12 cellular contexts compared by ENCODE assay signal in the genomic region with DNA sequence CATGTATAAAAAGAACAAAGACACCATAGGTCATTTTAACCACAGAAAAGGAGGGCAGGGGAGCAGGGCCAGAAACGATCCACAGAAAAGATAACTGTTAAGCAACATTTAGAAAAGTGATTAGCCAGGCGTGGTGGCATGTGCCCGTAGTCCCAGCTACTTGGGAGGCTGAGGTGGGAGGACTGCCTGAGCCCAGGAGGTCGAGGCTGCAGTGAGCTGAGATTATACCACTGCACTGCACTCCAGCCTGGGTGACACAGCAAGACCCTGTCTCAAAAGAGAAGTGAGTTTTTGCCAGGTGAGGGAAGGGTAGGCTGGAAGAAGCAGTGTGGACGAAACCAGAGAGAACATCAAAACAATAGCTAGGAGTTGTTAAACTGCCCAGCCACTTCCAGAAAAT.
"Had no signal": no experiment of that assay in that cellular context is flagged by ENCODE, and none has a peak within 500 bp of the region (broad histone marks: within the 10 kb centered on the region; RNA-seq: fewer than 3 reads in every experiment).

No MANE protein-coding gene starts in this region.

- H3K27me3 Mint-ChIP-seq: activated naive CD8-positive, alpha-beta T cell treated with anti-CD3 and anti-CD28 coated beads for 36 hours had no signal

- H3K27ac ChIP-seq: esophagus muscularis mucosa, stomach, thoracic aorta had no signal

- H3K27me3 ChIP-seq: esophagus muscularis mucosa, stomach had no signal

- H3K4me3 ChIP-seq: esophagus muscularis mucosa, lung, stomach, thoracic aorta had no signal

- H3K4me3 Mint-ChIP-seq: immature natural killer cell had no signal

- DNase-seq: activated effector memory CD4-positive, alpha-beta T cell treated with anti-CD3 and anti-CD28 coated beads, Interleukin-2, amount 50 U/mL, for 16 hours; activated naive CD8-positive, alpha-beta T cell treated with anti-CD3 and anti-CD28 coated beads for 36 hours; glutamatergic neuron; immature natural killer cell; midbrain; stimulated activated CD4-positive, alpha-beta T cell treated with anti-CD3 and anti-CD28 coated beads, Interleukin-4, amount 100 ng/mL, for 1 hour; stimulated activated CD8-positive, alpha-beta memory T cell treated with anti-CD3 and anti-CD28 coated beads, Interleukin-4, amount 100 ng/mL, for 48 hours; stomach; T-helper 9 cell had no signal

- H3K9me3 Mint-ChIP-seq: immature natural killer cell had no signal

- H3K36me3 ChIP-seq: thoracic aorta had no signal

- H3K9me3 ChIP-seq: esophagus muscularis mucosa, stomach, thoracic aorta had no signal

- H3K27ac Mint-ChIP-seq: activated naive CD8-positive, alpha-beta T cell treated with anti-CD3 and anti-CD28 coated beads for 36 hours; immature natural killer cell had no signal
